Comparison of ENCODE assay signal across 9 cellular contexts in the genomic region with DNA sequence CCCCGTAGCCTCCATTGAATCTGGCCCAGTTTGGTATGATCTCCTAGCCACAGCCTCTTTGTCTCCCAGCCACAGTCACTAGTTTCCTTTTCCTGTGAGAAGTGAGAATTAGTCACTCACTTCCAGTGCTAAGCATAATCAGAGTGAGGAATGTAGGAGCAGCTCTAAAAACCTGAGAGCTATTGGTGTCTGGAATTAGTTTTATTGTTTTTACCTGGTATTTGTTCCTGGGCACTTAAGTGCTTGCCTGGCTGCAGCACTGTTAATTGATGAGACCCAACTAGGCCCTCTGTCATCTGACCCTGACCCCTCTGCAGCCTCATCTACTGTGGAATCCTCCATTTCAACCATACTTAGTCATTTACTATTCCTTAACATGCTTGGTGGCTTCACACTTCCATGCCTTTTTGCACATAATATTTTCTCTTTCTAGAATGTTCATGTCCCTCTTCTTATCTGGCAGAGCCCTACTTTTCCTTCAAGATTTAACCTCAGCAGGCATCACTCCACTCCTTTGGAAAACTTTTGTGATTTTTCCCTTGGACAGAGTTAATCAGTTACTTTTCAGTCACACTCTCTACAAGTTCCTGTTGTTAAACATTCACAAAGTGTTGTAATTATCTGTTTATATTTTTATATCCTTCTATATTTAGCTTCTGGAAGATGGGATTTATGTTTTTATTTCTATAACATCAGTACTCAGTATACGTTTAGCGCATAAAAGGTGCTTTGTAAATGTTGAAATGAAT. TPM values are rescaled to one million over a fixed set of nuclear protein-coding genes. Genes with fewer than 3 reads are reported as not detected.
DNase-seq lines count a peak whose midpoint lies in the region; ATAC-seq, FAIRE-seq and TF ChIP-seq lines count a peak whose summit lies in the region.
"Had no signal": no experiment of that assay in that cellular context is flagged by ENCODE, and none has a peak within 500 bp of the region (broad histone marks: within the 10 kb centered on the region; RNA-seq: fewer than 3 reads in every experiment).

No MANE protein-coding gene starts in this region.

- no peaks in the 10 kb centered on the region for H3K36me3 Mint-ChIP-seq in CD4-positive, alpha-beta memory T cell

- peaks cover 55% of the 10 kb centered on the region for H3K4me1 ChIP-seq in CD4-positive, alpha-beta memory T cell (ENCODE audit: insufficient read depth, low read length)
- H3K4me1 ChIP-seq in body of pancreas (peaks cover 77% of the 10 kb centered on the region), mucosa of rectum (ENCODE audit: control insufficient read depth in 2 of 2, insufficient read depth in 2 of 2, low read length in 2 of 2) (peaks cover 56 to 62% of the 10 kb centered on the region in 2 donors)

- peak in 2 of 5 donors; percentile 17 to 51 for DNase-seq in CD4-positive, alpha-beta memory T cell
- DNase-seq in body of pancreas (no peak), GM12892 (ENCODE audit: insufficient read length) (no peak), omental fat pad (ENCODE audit: low spot score) (no peak), AG08396 (ENCODE audit: low spot score) (no peak)
- DNase-seq: activated B cell treated with CpG ODN at 0.5 μM for 24 hours had no signal

- H3K4me1 Mint-ChIP-seq in CD4-positive, alpha-beta memory T cell = peaks cover 50 to 77% (median 59%) of the 10 kb centered on the region in 4 donors

- H3K27me3 ChIP-seq in CD4-positive, alpha-beta memory T cell (ENCODE audit: insufficient read depth, low read length) = no peaks in the 10 kb centered on the region
- H3K27me3 ChIP-seq in body of pancreas = no peaks in the 10 kb centered on the region
- no peaks in the 10 kb centered on the region for H3K27me3 ChIP-seq in mucosa of rectum (ENCODE audit: control insufficient read depth in 2 of 2, insufficient read depth in 2 of 2, low read length in 2 of 2)

- peak overlapping the region; percentile 38 to 86 (median 75) for H3K27ac Mint-ChIP-seq in CD4-positive, alpha-beta memory T cell
- H3K27ac Mint-ChIP-seq: activated B cell treated with CpG ODN at 0.5 μM for 24 hours had no signal

- no peak for FAIRE-seq in GM12892 (lab: Jason Lieb, UNC)

- no peak overlapping the region for H3K4me3 ChIP-seq in CD4-positive, alpha-beta memory T cell (ENCODE audit: low read length in 2 of 2)
- H3K4me3 ChIP-seq in body of pancreas (no peak overlapping the region), mucosa of rectum (ENCODE audit: low read length in 2 of 2) (peak overlapping the region in 1 of 2 donors; percentile 23)

- no peak for TF ChIP-seq POLR2A in body of pancreas (IDR thresholded peaks at IDR 0.05)
- TF ChIP-seq POLR2A in GM12892 (IDR thresholded peaks at IDR 0.05; ENCODE audit: low read depth, low read length) = no peak

- peak; percentile 41 for ATAC-seq in HG03175 (IDR thresholded peaks at IDR 0.05; ENCODE audit: unreplicated experiment)
- peak; percentile 49 for ATAC-seq in body of pancreas
- ATAC-seq in omental fat pad (ENCODE audit: low FRiP score) = no peak
- ATAC-seq in HG02571 (IDR thresholded peaks at IDR 0.05; ENCODE audit: unreplicated experiment) = no peak

- 38 to 45% methylated on average over 3 of the region's 3 CpGs for WGBS in body of pancreas, 2 donors

- POLR2A ChIA-PET in CD4-positive, alpha-beta memory T cell (lab: Charles Lee; ENCODE audit: partially characterized antibody) = interaction anchor here (1.0 to 2.2 kb wide), 3 partner anchors 9 to 50 kb away, joined by 3 to 17 read pairs (median 4); partner anchors contain the start of gene PDE8A

- TF ChIP-seq CTCF in body of pancreas (IDR thresholded peaks at IDR 0.05) (no peak), omental fat pad (IDR thresholded peaks at IDR 0.05) (no peak)

- no peaks in the 10 kb centered on the region for H3K27me3 Mint-ChIP-seq in CD4-positive, alpha-beta memory T cell
- H3K27me3 Mint-ChIP-seq: activated B cell treated with CpG ODN at 0.5 μM for 24 hours had no signal

- no peak overlapping the region for H3K27ac ChIP-seq in CD4-positive, alpha-beta memory T cell (ENCODE audit: low read depth, low read length)
- H3K27ac ChIP-seq in body of pancreas = peak overlapping the region; percentile 17 to 81 (median 72)
- H3K27ac ChIP-seq in mucosa of rectum (ENCODE audit: low read depth in 2 of 2, low read length in 2 of 2) = peak overlapping the region; percentile 80 to 84

- H3K9ac ChIP-seq in mucosa of rectum (ENCODE audit: low read depth in 1 of 2, low read length in 2 of 2) = peak overlapping the region in 1 of 2 donors; percentile 30

- no peaks in the 10 kb centered on the region for H3K9me3 ChIP-seq in CD4-positive, alpha-beta memory T cell (ENCODE audit: control insufficient read depth in 1 of 2, low read length in 2 of 2)
- H3K9me3 ChIP-seq in body of pancreas (no peaks in the 10 kb centered on the region), mucosa of rectum (ENCODE audit: control insufficient read depth in 2 of 2, low read length in 2 of 2) (no peaks in the 10 kb centered on the region)

- H3K36me3 ChIP-seq in CD4-positive, alpha-beta memory T cell (ENCODE audit: insufficient read depth, low read length) = no peaks in the 10 kb centered on the region
- H3K36me3 ChIP-seq in body of pancreas (replicated peaks in 1 of 2; ENCODE audit: insufficient read depth in 1 of 2, low read depth in 2 of 2) (no peaks in the 10 kb centered on the region), mucosa of rectum (ENCODE audit: control insufficient read depth in 2 of 2, insufficient read depth in 2 of 2, low read length in 2 of 2) (no peaks in the 10 kb centered on the region)

- H3K4me3 Mint-ChIP-seq in CD4-positive, alpha-beta memory T cell = peak overlapping the region in 7 of 8 donors; percentile 5 to 76 (median 53)
- H3K4me3 Mint-ChIP-seq: activated B cell treated with CpG ODN at 0.5 μM for 24 hours had no signal

- intact Hi-C loops in CD4-positive, alpha-beta memory T cell (cut with micrococcal nuclease) = loop anchor here (2.0 kb wide), 1 partner anchor 42 kb away; no protein-coding TSS in a partner anchor
- intact Hi-C loops in body of pancreas (cut with DNase I) = no loop called here

- H3K9me3 Mint-ChIP-seq in CD4-positive, alpha-beta memory T cell = no peaks in the 10 kb centered on the region
- H3K9me3 Mint-ChIP-seq: activated B cell treated with CpG ODN at 0.5 μM for 24 hours had no signal

- CTCF ChIA-PET in CD4-positive, alpha-beta memory T cell (lab: Charles Lee; ENCODE audit: partially characterized antibody) = interaction anchor here (1.8 to 2.7 kb wide), 2 partner anchors 14 to 49 kb away, joined by 5 to 13 read pairs; partner anchors contain the start of gene PDE8A

RNA-seq across cellular contexts. Expression of gene PDE8A, which starts 48.8 kb away (rescaled TPM):
- 10 to 100 TPM; 39.2 to 41.3 TPM for total RNA-seq in CD4-positive, alpha-beta memory T cell
- 1 to 10 TPM; 1.9 to 5.6 TPM for polyA plus RNA-seq in CD4-positive, alpha-beta memory T cell
- total RNA-seq in body of pancreas = 10 to 100 TPM; 34.2 to 50.1 TPM
- 24.2 TPM for polyA plus RNA-seq in GM12892 (2012; ENCODE audit: missing spikeins)
- total RNA-seq in omental fat pad = 10 to 100 TPM; 61.0 to 86.5 (median 79.0) TPM

Comparison
In these comparisons a context has a peak if more than half of its experiments do, and no peak if none do; other contexts are left out.
1. ATAC-seq: peak in HG03175 (single experiment) and body of pancreas (single experiment); none in omental fat pad (single experiment) and HG02571 (single experiment).